Comparison of ENCODE assay signal across 19 cellular contexts in the genomic region with DNA sequence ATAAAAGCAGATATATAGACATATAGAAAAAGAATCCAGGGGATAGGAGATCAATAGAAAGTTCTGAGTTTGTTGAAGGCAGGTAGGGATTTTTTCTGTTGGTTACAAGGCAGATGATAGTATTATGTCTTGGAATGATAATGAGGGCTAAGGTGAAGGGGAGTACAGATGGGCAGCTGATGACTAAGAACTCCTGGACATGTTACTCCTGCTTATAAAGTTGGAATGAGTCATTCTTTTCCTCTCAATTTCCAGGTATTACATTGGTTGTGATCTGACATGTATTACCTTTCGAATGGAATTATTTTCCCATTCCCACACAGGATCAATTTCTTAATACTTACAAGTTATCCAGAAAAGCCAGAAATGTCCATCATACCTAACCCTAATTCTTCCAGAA.
"Had no signal": no experiment of that assay in that cellular context is flagged by ENCODE, and none has a peak within 500 bp of the region (broad histone marks: within the 10 kb centered on the region; RNA-seq: fewer than 3 reads in every experiment).

No MANE protein-coding gene starts in this region.

- H3K36me3 Mint-ChIP-seq: activated naive CD4-positive, alpha-beta T cell treated with anti-CD3 and anti-CD28 coated beads, Interleukin-2, amount 50 U/mL, for 72 hours; naive B cell; neural progenitor cell had no signal

- H3K4me1 Mint-ChIP-seq: naive B cell, neural progenitor cell had no signal

- H3K27ac ChIP-seq: adrenal gland, epithelial cell of prostate, left ventricle myocardium inferior, neural progenitor cell, right atrium auricular region, tibial nerve, vagina, WERI-Rb-1 had no signal

- H3K4me3 ChIP-seq: adrenal gland, left ventricle myocardium inferior, mucosa of descending colon, neural progenitor cell, right atrium auricular region, tibial nerve, vagina had no signal

- H3K27ac Mint-ChIP-seq: activated naive CD4-positive, alpha-beta T cell treated with anti-CD3 and anti-CD28 coated beads, Interleukin-2, amount 50 U/mL, for 72 hours; effector memory CD8-positive, alpha-beta T cell; naive B cell; neural progenitor cell; progenitor cell of endocrine pancreas had no signal

- H3K36me3 ChIP-seq: adrenal gland, left ventricle myocardium inferior, neural progenitor cell, right atrium auricular region, tibial nerve, vagina, WERI-Rb-1 had no signal

- H3K4me1 ChIP-seq: adrenal gland, left ventricle myocardium inferior, neural progenitor cell, right atrium auricular region, tibial nerve, vagina had no signal

- ATAC-seq: activated naive CD4-positive, alpha-beta T cell treated with anti-CD3 and anti-CD28 coated beads, Interleukin-2, amount 50 U/mL, for 72 hours; effector memory CD8-positive, alpha-beta T cell; mucosa of descending colon; stimulated activated naive CD8-positive, alpha-beta T cell treated with anti-CD3 and anti-CD28 coated beads, Interleukin-15, Interleukin-2, amounts not matched to agents 100 U/mL and 50 U/mL, for 24 hours had no signal

- H3K9me3 Mint-ChIP-seq: neural progenitor cell had no signal

- H3K4me3 Mint-ChIP-seq: effector memory CD8-positive, alpha-beta T cell; naive B cell; neural progenitor cell had no signal

- DNase-seq: activated CD4-positive, alpha-beta T cell treated with anti-CD3 and anti-CD28 coated beads for 1 hour; activated gamma-delta T cell; adrenal gland; effector memory CD8-positive, alpha-beta T cell; left ventricle myocardium inferior; mucosa of descending colon; naive B cell; stimulated activated CD4-positive, alpha-beta T cell treated with anti-CD3 and anti-CD28 coated beads, Interleukin-2, amount 100 ng/mL, for 24 hours; stimulated activated naive CD8-positive, alpha-beta T cell treated with anti-CD3 and anti-CD28 coated beads, Interleukin-15, Interleukin-2, amounts not matched to agents 100 U/mL and 50 U/mL, for 24 hours; substantia nigra; T-helper 2 cell; WERI-Rb-1 had no signal

- H3K9me3 ChIP-seq: adrenal gland, left ventricle myocardium inferior, mucosa of descending colon, right atrium auricular region, tibial nerve, vagina had no signal

- H3K27me3 Mint-ChIP-seq: effector memory CD8-positive, alpha-beta T cell; naive B cell; progenitor cell of endocrine pancreas had no signal

- H3K27me3 ChIP-seq: adrenal gland, neural progenitor cell, right atrium auricular region, tibial nerve, vagina had no signal
